In the genomic region with DNA sequence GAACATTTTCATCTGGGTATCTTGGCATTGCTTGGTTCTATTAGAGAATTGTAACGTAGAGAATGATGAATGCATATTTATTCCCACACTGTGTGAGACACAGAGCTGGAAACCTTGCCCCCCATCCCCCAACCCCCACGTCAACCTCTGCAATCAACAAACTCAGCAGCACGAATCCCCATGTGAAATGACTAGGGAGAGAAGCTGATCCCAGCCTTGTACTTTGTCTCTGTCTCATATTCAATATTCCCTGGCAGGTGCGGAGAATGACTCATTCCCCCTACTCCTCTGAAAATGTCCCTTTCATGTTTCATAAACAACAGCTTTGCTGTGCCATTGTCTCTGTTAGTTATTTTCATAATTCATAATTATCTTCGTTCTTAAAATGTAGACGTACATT, we compare ENCODE assay signal across 19 cellular contexts.
DNase-seq lines count a peak whose midpoint lies in the region; ATAC-seq and TF ChIP-seq lines count a peak whose summit lies in the region.
"Had no signal": no experiment of that assay in that cellular context is flagged by ENCODE, and none has a peak within 500 bp of the region (broad histone marks: within the 10 kb centered on the region; RNA-seq: fewer than 3 reads in every experiment).

No MANE protein-coding gene starts in this region.

- peaks cover 38% of the 10 kb centered on the region for H3K9me3 Mint-ChIP-seq in activated T-cell treated with anti-CD3 and anti-CD28 coated beads, Interleukin-2, amount 50 U/mL, for 4 hours

- H3K4me3 Mint-ChIP-seq in activated T-cell treated with anti-CD3 and anti-CD28 coated beads, Interleukin-2, amount 50 U/mL, for 4 hours: no peak overlapping the region
- H3K4me3 Mint-ChIP-seq: CD4-positive, alpha-beta T cell had no signal

- H3K4me1 Mint-ChIP-seq in activated T-cell treated with anti-CD3 and anti-CD28 coated beads, Interleukin-2, amount 50 U/mL, for 4 hours (ENCODE audit: low read depth): no peaks in the 10 kb centered on the region

- H3K27me3 Mint-ChIP-seq in activated T-cell treated with anti-CD3 and anti-CD28 coated beads, Interleukin-2, amount 50 U/mL, for 4 hours (ENCODE audit: low read depth): no peaks in the 10 kb centered on the region
- H3K27me3 Mint-ChIP-seq: CD4-positive, alpha-beta T cell had no signal

- peak; percentile 81 for DNase-seq in NCI-H1436 treated with DMSO at 0.1 percent for 48 hours (lab: John Stamatoyannopoulos, UW)
- DNase-seq in NCI-H1436 (lab: John Stamatoyannopoulos, UW): no peak
- DNase-seq in NCI-H1694 (lab: John Stamatoyannopoulos, UW): peak; percentile 80
- DNase-seq in SW480 (ENCODE audit: low spot score): peak; percentile 80
- DNase-seq in activated T-cell treated with anti-CD3 and anti-CD28 coated beads, Interleukin-2, amount 50 U/mL, for 4 hours: no peak
- no peak for DNase-seq in NCI-H2227 (lab: John Stamatoyannopoulos, UW; ENCODE audit: unreplicated experiment)
- DNase-seq: Calu3; CD4-positive, alpha-beta T cell; DMS53; Kasumi-1; MG63; NCI-H1048; NCI-H187; NCI-H510A; SHP77; SK-N-SH; T-helper 1 cell had no signal

- ATAC-seq in activated T-cell treated with anti-CD3 and anti-CD28 coated beads, Interleukin-2, amount 50 U/mL, for 4 hours: no peak
- no peak for ATAC-seq in SK-N-SH treated with all-trans-retinoic acid at 6 μM for 48 hours
- ATAC-seq: HCT116 had no signal

- H3K36me3 Mint-ChIP-seq in activated T-cell treated with anti-CD3 and anti-CD28 coated beads, Interleukin-2, amount 50 U/mL, for 4 hours (ENCODE audit: insufficient read depth): no peaks in the 10 kb centered on the region

TF ChIP-seq in SK-N-SH treated with all-trans-retinoic acid at 6 μM for 48 hours, 23 proteins besides CTCF, POLR2A, EP300 and RAD21:
- TF ChIP-seq BACH2 (CRISPR knock-in tag; IDR thresholded peaks at IDR 0.05; ENCODE audit: borderline replicate concordance): no peak
- TF ChIP-seq ZNF565 (CRISPR knock-in tag; conservative IDR thresholded peaks at IDR 0.05; ENCODE audit: low read depth): no peak
- no peak for TF ChIP-seq TSHZ2 (CRISPR knock-in tag; IDR thresholded peaks at IDR 0.05)
- TF ChIP-seq, protein P1, sequence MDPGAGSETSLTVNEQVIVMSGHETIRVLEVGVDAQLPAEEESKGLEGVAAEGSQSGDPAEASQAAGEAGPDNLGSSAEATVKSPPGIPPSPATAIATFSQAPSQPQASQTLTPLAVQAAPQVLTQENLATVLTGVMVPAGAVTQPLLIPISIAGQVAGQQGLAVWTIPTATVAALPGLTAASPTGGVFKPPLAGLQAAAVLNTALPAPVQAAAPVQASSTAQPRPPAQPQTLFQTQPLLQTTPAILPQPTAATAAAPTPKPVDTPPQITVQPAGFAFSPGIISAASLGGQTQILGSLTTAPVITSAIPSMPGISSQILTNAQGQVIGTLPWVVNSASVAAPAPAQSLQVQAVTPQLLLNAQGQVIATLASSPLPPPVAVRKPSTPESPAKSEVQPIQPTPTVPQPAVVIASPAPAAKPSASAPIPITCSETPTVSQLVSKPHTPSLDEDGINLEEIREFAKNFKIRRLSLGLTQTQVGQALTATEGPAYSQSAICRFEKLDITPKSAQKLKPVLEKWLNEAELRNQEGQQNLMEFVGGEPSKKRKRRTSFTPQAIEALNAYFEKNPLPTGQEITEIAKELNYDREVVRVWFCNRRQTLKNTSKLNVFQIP (CRISPR knock-in tag; IDR thresholded peaks at IDR 0.05; ENCODE audit: borderline replicate concordance, low read depth): no peak
- TF ChIP-seq, protein P2, sequence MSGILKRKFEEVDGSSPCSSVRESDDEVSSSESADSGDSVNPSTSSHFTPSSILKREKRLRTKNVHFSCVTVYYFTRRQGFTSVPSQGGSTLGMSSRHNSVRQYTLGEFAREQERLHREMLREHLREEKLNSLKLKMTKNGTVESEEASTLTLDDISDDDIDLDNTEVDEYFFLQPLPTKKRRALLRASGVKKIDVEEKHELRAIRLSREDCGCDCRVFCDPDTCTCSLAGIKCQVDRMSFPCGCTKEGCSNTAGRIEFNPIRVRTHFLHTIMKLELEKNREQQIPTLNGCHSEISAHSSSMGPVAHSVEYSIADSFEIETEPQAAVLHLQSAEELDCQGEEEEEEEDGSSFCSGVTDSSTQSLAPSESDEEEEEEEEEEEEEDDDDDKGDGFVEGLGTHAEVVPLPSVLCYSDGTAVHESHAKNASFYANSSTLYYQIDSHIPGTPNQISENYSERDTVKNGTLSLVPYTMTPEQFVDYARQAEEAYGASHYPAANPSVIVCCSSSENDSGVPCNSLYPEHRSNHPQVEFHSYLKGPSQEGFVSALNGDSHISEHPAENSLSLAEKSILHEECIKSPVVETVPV (CRISPR knock-in tag; IDR thresholded peaks at IDR 0.05): no peak
- no peak for TF ChIP-seq ZC3H10 (CRISPR knock-in tag; IDR thresholded peaks at IDR 0.05)
- no peak for TF ChIP-seq GLIS3 (CRISPR knock-in tag; IDR thresholded peaks at IDR 0.05)
- TF ChIP-seq CREB5 (CRISPR knock-in tag; IDR thresholded peaks at IDR 0.05; ENCODE audit: low read depth): no peak
- no peak for TF ChIP-seq ESRRG (CRISPR knock-in tag; IDR thresholded peaks at IDR 0.05)
- no peak for TF ChIP-seq ZNF70 (CRISPR knock-in tag; IDR thresholded peaks at IDR 0.05)
- TF ChIP-seq CSDC2 (CRISPR knock-in tag; IDR thresholded peaks at IDR 0.05): no peak
- TF ChIP-seq TOX (CRISPR knock-in tag; IDR thresholded peaks at IDR 0.05; ENCODE audit: borderline replicate concordance): no peak
- TF ChIP-seq PATZ1 (CRISPR knock-in tag; IDR thresholded peaks at IDR 0.05; ENCODE audit: borderline replicate concordance): no peak
- no peak for TF ChIP-seq TCF4 (CRISPR knock-in tag; IDR thresholded peaks at IDR 0.05; ENCODE audit: borderline replicate concordance)
- TF ChIP-seq ZNF8 (CRISPR knock-in tag; IDR thresholded peaks at IDR 0.05): no peak
TF ChIP-seq in SK-N-SH treated with all-trans-retinoic acid at 6 μM for 48 hours: peak in this region for 0.

Comparison
In these comparisons a context has a peak if more than half of its experiments do, and no peak if none do; other contexts are left out.
1. DNase-seq: peak in NCI-H1436 treated with DMSO at 0.1 percent for 48 hours (single experiment), NCI-H1694 (single experiment) and SW480 (single experiment); none in NCI-H1436 (single experiment), activated T-cell treated with anti-CD3 and anti-CD28 coated beads, Interleukin-2, amount 50 U/mL, for 4 hours (single experiment) and NCI-H2227 (single experiment).